Comparison of ENCODE assay signal across 1 cellular context in the genomic region with DNA sequence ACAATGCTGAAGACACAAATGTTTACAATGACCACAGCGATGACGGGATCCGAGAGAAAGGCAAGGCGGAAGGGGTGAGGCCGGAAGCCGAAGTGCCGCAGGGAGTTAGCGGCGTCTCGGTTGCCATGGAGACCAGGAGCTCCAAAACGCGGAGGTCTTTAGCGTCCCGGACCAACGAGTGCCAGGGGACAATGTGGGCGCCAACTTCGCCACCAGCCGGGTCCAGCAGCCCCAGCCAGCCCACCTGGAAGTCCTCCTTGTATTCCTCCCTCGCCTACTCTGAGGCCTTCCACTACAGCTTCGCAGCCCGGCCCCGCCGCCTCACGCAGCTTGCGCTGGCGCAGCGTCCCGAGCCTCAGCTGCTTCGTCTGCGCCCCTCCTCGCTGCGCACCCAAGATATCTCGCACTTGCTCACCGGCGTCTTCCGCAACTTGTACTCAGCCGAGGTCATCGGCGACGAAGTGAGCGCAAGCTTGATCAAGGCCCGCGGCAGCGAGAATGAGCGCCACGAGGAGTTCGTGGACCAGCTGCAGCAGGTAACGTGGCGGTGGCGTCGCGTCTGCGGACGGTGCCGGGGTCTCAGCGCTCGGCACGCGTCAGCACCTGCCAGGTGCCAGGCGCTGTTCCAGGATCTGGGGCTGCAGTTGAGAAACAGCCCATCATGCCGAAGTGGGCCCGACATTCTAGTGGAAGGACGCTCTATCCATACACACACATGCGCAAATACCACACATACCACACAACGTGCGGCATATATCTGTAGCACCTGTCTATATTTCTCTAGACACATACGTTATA.
TF ChIP-seq lines count a peak whose summit lies in the region.

A gene with protein sequence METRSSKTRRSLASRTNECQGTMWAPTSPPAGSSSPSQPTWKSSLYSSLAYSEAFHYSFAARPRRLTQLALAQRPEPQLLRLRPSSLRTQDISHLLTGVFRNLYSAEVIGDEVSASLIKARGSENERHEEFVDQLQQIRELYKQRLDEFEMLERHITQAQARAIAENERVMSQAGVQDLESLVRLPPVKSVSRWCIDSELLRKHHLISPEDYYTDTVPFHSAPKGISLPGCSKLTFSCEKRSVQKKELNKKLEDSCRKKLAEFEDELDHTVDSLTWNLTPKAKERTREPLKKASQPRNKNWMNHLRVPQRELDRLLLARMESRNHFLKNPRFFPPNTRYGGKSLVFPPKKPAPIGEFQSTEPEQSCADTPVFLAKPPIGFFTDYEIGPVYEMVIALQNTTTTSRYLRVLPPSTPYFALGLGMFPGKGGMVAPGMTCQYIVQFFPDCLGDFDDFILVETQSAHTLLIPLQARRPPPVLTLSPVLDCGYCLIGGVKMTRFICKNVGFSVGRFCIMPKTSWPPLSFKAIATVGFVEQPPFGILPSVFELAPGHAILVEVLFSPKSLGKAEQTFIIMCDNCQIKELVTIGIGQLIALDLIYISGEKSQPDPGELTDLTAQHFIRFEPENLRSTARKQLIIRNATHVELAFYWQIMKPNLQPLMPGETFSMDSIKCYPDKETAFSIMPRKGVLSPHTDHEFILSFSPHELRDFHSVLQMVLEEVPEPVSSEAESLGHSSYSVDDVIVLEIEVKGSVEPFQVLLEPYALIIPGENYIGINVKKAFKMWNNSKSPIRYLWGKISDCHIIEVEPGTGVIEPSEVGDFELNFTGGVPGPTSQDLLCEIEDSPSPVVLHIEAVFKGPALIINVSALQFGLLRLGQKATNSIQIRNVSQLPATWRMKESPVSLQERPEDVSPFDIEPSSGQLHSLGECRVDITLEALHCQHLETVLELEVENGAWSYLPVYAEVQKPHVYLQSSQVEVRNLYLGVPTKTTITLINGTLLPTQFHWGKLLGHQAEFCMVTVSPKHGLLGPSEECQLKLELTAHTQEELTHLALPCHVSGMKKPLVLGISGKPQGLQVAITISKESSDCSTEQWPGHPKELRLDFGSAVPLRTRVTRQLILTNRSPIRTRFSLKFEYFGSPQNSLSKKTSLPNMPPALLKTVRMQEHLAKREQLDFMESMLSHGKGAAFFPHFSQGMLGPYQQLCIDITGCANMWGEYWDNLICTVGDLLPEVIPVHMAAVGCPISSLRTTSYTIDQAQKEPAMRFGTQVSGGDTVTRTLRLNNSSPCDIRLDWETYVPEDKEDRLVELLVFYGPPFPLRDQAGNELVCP (N-terminal part only) (plus strand): TSS at position 108 of the 798 bp plus-strand sequence. CDS start 18 bp downstream, at position 126.

TF ChIP-seq in K562, 482 proteins besides CTCF, POLR2A, EP300 and RAD21 (continued from another document):
- TF ChIP-seq, protein P1, sequence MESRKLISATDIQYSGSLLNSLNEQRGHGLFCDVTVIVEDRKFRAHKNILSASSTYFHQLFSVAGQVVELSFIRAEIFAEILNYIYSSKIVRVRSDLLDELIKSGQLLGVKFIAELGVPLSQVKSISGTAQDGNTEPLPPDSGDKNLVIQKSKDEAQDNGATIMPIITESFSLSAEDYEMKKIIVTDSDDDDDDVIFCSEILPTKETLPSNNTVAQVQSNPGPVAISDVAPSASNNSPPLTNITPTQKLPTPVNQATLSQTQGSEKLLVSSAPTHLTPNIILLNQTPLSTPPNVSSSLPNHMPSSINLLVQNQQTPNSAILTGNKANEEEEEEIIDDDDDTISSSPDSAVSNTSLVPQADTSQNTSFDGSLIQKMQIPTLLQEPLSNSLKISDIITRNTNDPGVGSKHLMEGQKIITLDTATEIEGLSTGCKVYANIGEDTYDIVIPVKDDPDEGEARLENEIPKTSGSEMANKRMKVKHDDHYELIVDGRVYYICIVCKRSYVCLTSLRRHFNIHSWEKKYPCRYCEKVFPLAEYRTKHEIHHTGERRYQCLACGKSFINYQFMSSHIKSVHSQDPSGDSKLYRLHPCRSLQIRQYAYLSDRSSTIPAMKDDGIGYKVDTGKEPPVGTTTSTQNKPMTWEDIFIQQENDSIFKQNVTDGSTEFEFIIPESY (CRISPR knock-in tag; IDR thresholded peaks at IDR 0.05): 0 out of 2 replicates have a peak, but pooled peaks have one; percentile 29
- no peak for TF ChIP-seq ZNF354B (CRISPR knock-in tag; IDR thresholded peaks at IDR 0.05)
- no peak for TF ChIP-seq FOXA1 (IDR thresholded peaks at IDR 0.05; ENCODE audit: borderline replicate concordance)
- no peak for TF ChIP-seq SMAD1 (IDR thresholded peaks at IDR 0.05; ENCODE audit: low read depth, low read length, partially characterized antibody)
- TF ChIP-seq SP2 (IDR thresholded peaks at IDR 0.05; ENCODE audit: extremely low read depth, low read depth, low read length, poor library complexity, severe bottlenecking): no peak
